16 cellular contexts compared by ENCODE assay signal in genomic region chr11:30310623-30311022, GRCh38. TPM values are rescaled to one million over a fixed set of nuclear protein-coding genes. Genes with fewer than 3 reads are reported as not detected.
DNase-seq lines count a peak whose midpoint lies in the region; ATAC-seq and TF ChIP-seq lines count a peak whose summit lies in the region.
"Had no signal": no experiment of that assay in that cellular context is flagged by ENCODE, and none has a peak within 500 bp of the region (broad histone marks: within the 10 kb centered on the region; RNA-seq: fewer than 3 reads in every experiment).

No MANE protein-coding gene starts in this region.

- no peaks in the 10 kb centered on the region for H3K4me1 Mint-ChIP-seq in endothelial cell (ENCODE audit: unreplicated experiment)

- H3K27ac Mint-ChIP-seq in endothelial cell (ENCODE audit: unreplicated experiment), result no peak overlapping the region
- H3K27ac Mint-ChIP-seq: HFFc6 had no signal

- no peak overlapping the region for H3K4me3 Mint-ChIP-seq in endothelial cell (ENCODE audit: unreplicated experiment)
- H3K4me3 Mint-ChIP-seq: HFFc6 had no signal

- no peaks in the 10 kb centered on the region for H3K9me3 Mint-ChIP-seq in endothelial cell (ENCODE audit: unreplicated experiment)
- H3K9me3 Mint-ChIP-seq: HFFc6 had no signal

- no peaks in the 10 kb centered on the region for H3K27me3 Mint-ChIP-seq in endothelial cell (ENCODE audit: unreplicated experiment)

- no peaks in the 10 kb centered on the region for H3K36me3 Mint-ChIP-seq in endothelial cell (ENCODE audit: low read depth, unreplicated experiment)

- no peak overlapping the region for H3K4me3 ChIP-seq in foreskin fibroblast (ENCODE audit: low read depth in 1 of 2, low read length in 2 of 2)
- H3K4me3 ChIP-seq: esophagus muscularis mucosa had no signal

- DNase-seq in foreskin fibroblast (no peak), NOMO-1 treated with dmso at 0.1 percent for 144 hours (lab: John Stamatoyannopoulos, UW; ENCODE audit: unreplicated experiment) (no peak), NCI-H1105 treated with DMSO at 0.1 percent for 48 hours (lab: John Stamatoyannopoulos, UW) (no peak), endothelial cell (ENCODE audit: low spot score) (no peak)
- DNase-seq: activated CD4-positive, alpha-beta T cell treated with anti-CD3 and anti-CD28 coated beads, Interleukin-2, amount 50 U/mL, for 1 hour; activated naive CD4-positive, alpha-beta T cell; central memory CD4-positive, alpha-beta T cell; HFFc6; NCI-H82; stimulated activated CD4-positive, alpha-beta T cell treated with anti-CD3 and anti-CD28 coated beads, Interleukin-4, amount 100 ng/mL, for 1 hour; SW 1271 had no signal

- TF ChIP-seq CTCF in foreskin fibroblast (IDR thresholded peaks at IDR 0.05; ENCODE audit: low read depth, low read length) (no peak), endothelial cell (IDR thresholded peaks at IDR 0.05; ENCODE audit: unreplicated experiment) (no peak)

- peak; percentile 94 for ATAC-seq in GM18499 (IDR thresholded peaks at IDR 0.05; ENCODE audit: insufficient read depth, unreplicated experiment)
- peak; percentile 96 for ATAC-seq in GM19455 (IDR thresholded peaks at IDR 0.05; ENCODE audit: unreplicated experiment)
- ATAC-seq in HG02840 (IDR thresholded peaks at IDR 0.05; ENCODE audit: low FRiP score, unreplicated experiment), result peak; percentile 96
- peak; percentile 97 for ATAC-seq in HG03442 (IDR thresholded peaks at IDR 0.05; ENCODE audit: unreplicated experiment)

RNA-seq across cellular contexts. Expression of gene ARL14EP, which starts 12.3 kb away (rescaled TPM):
- total RNA-seq in endothelial cell (ENCODE audit: unreplicated experiment), result 19.2 TPM
